10 cellular contexts compared by ENCODE assay signal in genomic region chr1:6822530-6823359, GRCh38. TPM values are rescaled to one million over a fixed set of nuclear protein-coding genes. Genes with fewer than 3 reads are reported as not detected.
DNase-seq lines count a peak whose midpoint lies in the region; ATAC-seq and TF ChIP-seq lines count a peak whose summit lies in the region.
"Had no signal": no experiment of that assay in that cellular context is flagged by ENCODE, and none has a peak within 500 bp of the region (broad histone marks: within the 10 kb centered on the region; RNA-seq: fewer than 3 reads in every experiment).

No MANE protein-coding gene starts in this region.

- H3K36me3 ChIP-seq in endocrine pancreas (ENCODE audit: control insufficient read depth, insufficient read depth, low read length), result no peaks in the 10 kb centered on the region
- H3K36me3 ChIP-seq in testis (ENCODE audit: low read depth, missing control alignments), result no peaks in the 10 kb centered on the region
- no peaks in the 10 kb centered on the region for H3K36me3 ChIP-seq in uterus
- peaks cover 24% of the 10 kb centered on the region for H3K36me3 ChIP-seq in endodermal cell (ENCODE audit: control insufficient read depth, insufficient read depth, low read length)

- TF ChIP-seq CTCF in testis (IDR thresholded peaks at IDR 0.05) (no peak), uterus (IDR thresholded peaks at IDR 0.05) (no peak), endodermal cell (conservative IDR thresholded peaks at IDR 0.05) (no peak)

- 48 to 54% methylated on average over 10 of the region's 10 CpGs for WGBS in testis, 2 donors
- 92% methylated on average over 6 to 10 of the region's 10 CpGs for WGBS in endodermal cell (ENCODE audit: insufficient coverage in 1 of 2, insufficient read length in 1 of 2), 2 experiments

- ATAC-seq in activated CD4-positive, alpha-beta T cell treated with anti-CD3 and anti-CD28 coated beads for 36 hours, result peak; percentile 60
- peak; percentile 57 for ATAC-seq in HG03280 (IDR thresholded peaks at IDR 0.05; ENCODE audit: unreplicated experiment)

- H3K4me1 Mint-ChIP-seq in activated CD4-positive, alpha-beta T cell treated with anti-CD3 and anti-CD28 coated beads for 36 hours, result peaks cover 33% of the 10 kb centered on the region
- H3K4me1 Mint-ChIP-seq in endodermal cell, result peaks cover 9% of the 10 kb centered on the region

- H3K4me3 ChIP-seq in endocrine pancreas (ENCODE audit: control insufficient read depth, insufficient read depth, low read length) (peak overlapping the region; percentile 19), testis (no peak overlapping the region), uterus (no peak overlapping the region), endodermal cell (ENCODE audit: low read length) (no peak overlapping the region)

- POLR2A ChIA-PET in activated CD4-positive, alpha-beta T cell treated with anti-CD3 and anti-CD28 coated beads for 36 hours (lab: Charles Lee), result no interaction called here

- DNase-seq in activated CD4-positive, alpha-beta T cell treated with anti-CD3 and anti-CD28 coated beads for 36 hours, result no peak
- DNase-seq in activated CD4-positive, alpha-beta T cell treated with anti-CD3 and anti-CD28 coated beads for 1 hour, result no peak
- DNase-seq in testis, result no peak
- DNase-seq in uterus, result no peak
- DNase-seq in Ammon's horn (ENCODE audit: low spot score), result no peak
- DNase-seq in endodermal cell, result no peak
- DNase-seq: amniotic stem cell, H9 had no signal

- CTCF ChIA-PET in activated CD4-positive, alpha-beta T cell treated with anti-CD3 and anti-CD28 coated beads for 36 hours (lab: Charles Lee), result no interaction called here

- H3K27me3 ChIP-seq in endocrine pancreas (ENCODE audit: control insufficient read depth, insufficient read depth, low read length), result no peaks in the 10 kb centered on the region
- no peaks in the 10 kb centered on the region for H3K27me3 ChIP-seq in testis
- H3K27me3 ChIP-seq in uterus, result no peaks in the 10 kb centered on the region
- no peaks in the 10 kb centered on the region for H3K27me3 ChIP-seq in endodermal cell (ENCODE audit: control insufficient read depth, insufficient read depth, low read length, poor library complexity, severe bottlenecking)

- H3K9ac ChIP-seq in endocrine pancreas (ENCODE audit: control insufficient read depth, insufficient read depth, low read length) (no peak overlapping the region), endodermal cell (ENCODE audit: extremely low read depth, low read length, poor library complexity, severe bottlenecking) (no peak overlapping the region)

- peaks cover 52% of the 10 kb centered on the region for H3K4me1 ChIP-seq in endocrine pancreas (ENCODE audit: control insufficient read depth, insufficient read depth, low read length)
- peaks cover 56% of the 10 kb centered on the region for H3K4me1 ChIP-seq in testis
- H3K4me1 ChIP-seq in uterus, result peaks cover 0 to 3% of the 10 kb centered on the region in 2 donors
- no peaks in the 10 kb centered on the region for H3K4me1 ChIP-seq in endodermal cell (ENCODE audit: control insufficient read depth, insufficient read depth, low read length)

- TF ChIP-seq POLR2A in testis (IDR thresholded peaks at IDR 0.05), result no peak
- no peak for TF ChIP-seq POLR2A in uterus (IDR thresholded peaks at IDR 0.05)

- H3K9me3 Mint-ChIP-seq in activated CD4-positive, alpha-beta T cell treated with anti-CD3 and anti-CD28 coated beads for 36 hours (ENCODE audit: low read depth), result no peaks in the 10 kb centered on the region
- H3K9me3 Mint-ChIP-seq in endodermal cell, result no peaks in the 10 kb centered on the region
- H3K9me3 Mint-ChIP-seq: H9 had no signal

- no peaks in the 10 kb centered on the region for H3K9me3 ChIP-seq in endocrine pancreas (ENCODE audit: control insufficient read depth, low read length)
- no peaks in the 10 kb centered on the region for H3K9me3 ChIP-seq in testis
- H3K9me3 ChIP-seq in uterus, result no peaks in the 10 kb centered on the region
- H3K9me3 ChIP-seq in endodermal cell (ENCODE audit: control insufficient read depth, low read length), result no peaks in the 10 kb centered on the region

- H3K36me3 Mint-ChIP-seq in activated CD4-positive, alpha-beta T cell treated with anti-CD3 and anti-CD28 coated beads for 36 hours (ENCODE audit: low read depth), result peaks cover 9% of the 10 kb centered on the region
- H3K36me3 Mint-ChIP-seq in endodermal cell (ENCODE audit: low read depth), result peaks cover 15% of the 10 kb centered on the region

- intact Hi-C loops in activated CD4-positive, alpha-beta T cell treated with anti-CD3 and anti-CD28 coated beads for 36 hours (cut with DNase I, micrococcal nuclease), result no loop called here
- intact Hi-C loops in testis (cut with DNase I; ENCODE audit: low total_unique reads) (no loop called here), uterus (cut with DNase I; ENCODE audit: low total_unique reads) (no loop called here)

- H3K27ac Mint-ChIP-seq in activated CD4-positive, alpha-beta T cell treated with anti-CD3 and anti-CD28 coated beads for 36 hours, result no peak overlapping the region
- no peak overlapping the region for H3K27ac Mint-ChIP-seq in endodermal cell

- no peak overlapping the region for H3K4me3 Mint-ChIP-seq in activated CD4-positive, alpha-beta T cell treated with anti-CD3 and anti-CD28 coated beads for 36 hours
- no peak overlapping the region for H3K4me3 Mint-ChIP-seq in endodermal cell
- H3K4me3 Mint-ChIP-seq: H9 had no signal

- H3K27ac ChIP-seq in testis (peak overlapping the region; percentile 21 to 66), uterus (peak overlapping the region in 1 of 2 donors; percentile 16), endodermal cell (ENCODE audit: low read depth, low read length) (no peak overlapping the region)

- H3K27me3 Mint-ChIP-seq in activated CD4-positive, alpha-beta T cell treated with anti-CD3 and anti-CD28 coated beads for 36 hours, result no peaks in the 10 kb centered on the region
- H3K27me3 Mint-ChIP-seq in endodermal cell (ENCODE audit: insufficient read depth), result no peaks in the 10 kb centered on the region

RNA-seq across cellular contexts. Expression of gene CAMTA1, which starts 37.5 kb away (rescaled TPM):
- 10 to 100 TPM; 62.3 to 76.7 TPM for total RNA-seq in activated CD4-positive, alpha-beta T cell treated with anti-CD3 and anti-CD28 coated beads for 36 hours
- total RNA-seq in testis, result 100 to 1,000 TPM; 119 to 158 TPM
- polyA plus RNA-seq in testis (ENCODE audit: insufficient read depth, low read depth, low replicate concordance), result 116 TPM
- total RNA-seq in uterus, result 100 to 1,000 TPM in 1 of 4 donors, 10 to 100 TPM in 3; 29.7 to 427 (median 64.8) TPM
- total RNA-seq in endodermal cell, result 100 to 1,000 TPM; 123 to 137 TPM
- polyA plus RNA-seq in endodermal cell (2013, experiment 1 of 2), result 157 TPM
- polyA plus RNA-seq in endodermal cell (2013, experiment 2 of 2), result 138 TPM
